In genomic region chr1:179121159-179121938, GRCh38 we compare ENCODE assay signal across 8 cellular contexts. TPM values are rescaled to one million over a fixed set of nuclear protein-coding genes. Genes with fewer than 3 reads are reported as not detected.
A peak's percentile ranks its signal among the peaks of the same experiment; 100 is the strongest.
DNase-seq lines count a peak whose midpoint lies in the region; TF ChIP-seq lines count a peak whose summit lies in the region.

No MANE protein-coding gene starts in this region.

- intact Hi-C loops in activated CD4-positive, alpha-beta T cell treated with anti-CD3 and anti-CD28 coated beads, Interleukin-2, amount 10 ng/mL, durations not matched to agents 24 days and 14 days (cut with micrococcal nuclease) = loop anchor here (1.0 to 2.0 kb wide), 5 partner anchors 43 to 248 kb away; partner anchors contain the start of genes ABL2 and SOAT1

- H3K27me3 Mint-ChIP-seq in activated CD4-positive, alpha-beta T cell treated with anti-CD3 and anti-CD28 coated beads, Interleukin-2, amount 10 ng/mL, durations not matched to agents 24 days and 14 days = no peaks in the 10 kb centered on the region

- H3K79me2 ChIP-seq in DOHH2 (ENCODE audit: control insufficient read depth, low read length) (no peaks in the 10 kb centered on the region), Karpas-422 (ENCODE audit: low read length) (peaks cover 12% of the 10 kb centered on the region)

- H3K9me2 ChIP-seq in DOHH2 (replicated peaks; ENCODE audit: control insufficient read depth, low read length) (no peaks in the 10 kb centered on the region), Karpas-422 (replicated peaks; ENCODE audit: insufficient read depth, low read length) (no peaks in the 10 kb centered on the region)

- H3K27me3 ChIP-seq in DOHH2 (ENCODE audit: control insufficient read depth, low read length) = no peaks in the 10 kb centered on the region
- H3K27me3 ChIP-seq in Karpas-422 (ENCODE audit: low read length) = no peaks in the 10 kb centered on the region

- no peak overlapping the region for H2AFZ ChIP-seq in Karpas-422 (ENCODE audit: low read length)

- peaks cover 6% of the 10 kb centered on the region for H3K4me1 Mint-ChIP-seq in activated CD4-positive, alpha-beta T cell treated with anti-CD3 and anti-CD28 coated beads, Interleukin-2, amount 10 ng/mL, durations not matched to agents 24 days and 14 days

- H3K4me1 ChIP-seq in DOHH2 (ENCODE audit: control insufficient read depth, low read length) = 0 out of 2 replicates have a peak, but pooled peaks cover 5% of the 10 kb centered on the region
- H3K4me1 ChIP-seq in Karpas-422 (ENCODE audit: low read length) = peaks cover 8% of the 10 kb centered on the region

- H3K4me2 ChIP-seq in DOHH2 (ENCODE audit: low read length) = no peak overlapping the region
- H3K4me2 ChIP-seq in Karpas-422 (ENCODE audit: low read depth, low read length, poor library complexity, severe bottlenecking) = no peak overlapping the region

- H3K36me3 ChIP-seq in DOHH2 (ENCODE audit: control insufficient read depth, low read length) (peaks cover 27% of the 10 kb centered on the region), Karpas-422 (ENCODE audit: insufficient read depth, low read length) (peaks cover 13% of the 10 kb centered on the region)

- peaks cover 22% of the 10 kb centered on the region for H3K36me3 Mint-ChIP-seq in activated CD4-positive, alpha-beta T cell treated with anti-CD3 and anti-CD28 coated beads, Interleukin-2, amount 10 ng/mL, durations not matched to agents 24 days and 14 days (ENCODE audit: low read depth)

- H3K4me3 ChIP-seq in DOHH2 (ENCODE audit: low read length) (no peak overlapping the region), Karpas-422 (ENCODE audit: low read length) (no peak overlapping the region), foreskin fibroblast (ENCODE audit: low read depth in 1 of 2, low read length in 2 of 2) (no peak overlapping the region)

- no peaks in the 10 kb centered on the region for H3K9me3 ChIP-seq in DOHH2 (ENCODE audit: control insufficient read depth, insufficient read depth, low read length)
- H3K9me3 ChIP-seq in Karpas-422 (ENCODE audit: low read length) = no peaks in the 10 kb centered on the region

- no peaks in the 10 kb centered on the region for H3F3A ChIP-seq in DOHH2 (ENCODE audit: control insufficient read depth, insufficient read depth)

- peak; percentile 74 for TF ChIP-seq CTCF in DOHH2 (IDR thresholded peaks at IDR 0.05; ENCODE audit: low read depth, low read length, poor library complexity, severe bottlenecking)
- TF ChIP-seq CTCF in foreskin fibroblast (IDR thresholded peaks at IDR 0.05; ENCODE audit: low read depth, low read length) = peak; percentile 62

- no peak overlapping the region for H3K9ac ChIP-seq in Karpas-422 (ENCODE audit: low read length)

- DNase-seq in Karpas-422 (peak; percentile 85), foreskin fibroblast (peak; percentile 21 to 56), pons (ENCODE audit: low spot score) (peak; percentile 70), NCI-H446 treated with DMSO at 0.1 percent for 48 hours (lab: John Stamatoyannopoulos, UW) (no peak), NCI-H1930 (lab: John Stamatoyannopoulos, UW) (no peak), NCI-H748 treated with DMSO at 0.1 percent for 48 hours (lab: John Stamatoyannopoulos, UW) (no peak)
- DNase-seq in activated CD4-positive, alpha-beta T cell treated with anti-CD3 and anti-CD28 coated beads, Interleukin-2, amount 10 ng/mL, durations not matched to agents 24 days and 14 days = peak; percentile 83

- no peak overlapping the region for H3K27ac Mint-ChIP-seq in activated CD4-positive, alpha-beta T cell treated with anti-CD3 and anti-CD28 coated beads, Interleukin-2, amount 10 ng/mL, durations not matched to agents 24 days and 14 days

- H4K20me1 ChIP-seq in DOHH2 (ENCODE audit: control insufficient read depth, insufficient read depth, low read depth, low read length) (no peaks in the 10 kb centered on the region), Karpas-422 (ENCODE audit: insufficient read depth, low read depth, low read length) (no peaks in the 10 kb centered on the region)

- H3K27ac ChIP-seq in DOHH2 (ENCODE audit: low read depth, low read length) (no peak overlapping the region), Karpas-422 (ENCODE audit: low read length) (no peak overlapping the region)

- H3K4me3 Mint-ChIP-seq in activated CD4-positive, alpha-beta T cell treated with anti-CD3 and anti-CD28 coated beads, Interleukin-2, amount 10 ng/mL, durations not matched to agents 24 days and 14 days = no peak overlapping the region

- no peaks in the 10 kb centered on the region for H3K9me3 Mint-ChIP-seq in activated CD4-positive, alpha-beta T cell treated with anti-CD3 and anti-CD28 coated beads, Interleukin-2, amount 10 ng/mL, durations not matched to agents 24 days and 14 days

RNA-seq across cellular contexts. Expression of gene TOR3A, which starts 39.5 kb away (rescaled TPM):
- total RNA-seq in Karpas-422 (2014; rRNA removed; shearing (Covaris generic); ENCODE audit: low replicate concordance) = 83.1 and 130 TPM in 2 replicates
- 41.6 and 44.3 TPM in 2 replicates for total RNA-seq in activated CD4-positive, alpha-beta T cell treated with anti-CD3 and anti-CD28 coated beads, Interleukin-2, amount 10 ng/mL, durations not matched to agents 24 days and 14 days

Comparison
In these comparisons a context has a peak if more than half of its experiments do, and no peak if none do; other contexts are left out.
1. DNase-seq: peak in Karpas-422 (single experiment), activated CD4-positive, alpha-beta T cell treated with anti-CD3 and anti-CD28 coated beads, Interleukin-2, amount 10 ng/mL, durations not matched to agents 24 days and 14 days (single experiment), foreskin fibroblast (2 of 2) and pons (single experiment); none in NCI-H446 treated with DMSO at 0.1 percent for 48 hours (single experiment), NCI-H1930 (0 of 2) and NCI-H748 treated with DMSO at 0.1 percent for 48 hours (single experiment).